11 cellular contexts compared by ENCODE assay signal in genomic region chr6:120186080-120186479, GRCh38.
"Had no signal": no experiment of that assay in that cellular context is flagged by ENCODE, and none has a peak within 500 bp of the region (broad histone marks: within the 10 kb centered on the region; RNA-seq: fewer than 3 reads in every experiment).

No MANE protein-coding gene starts in this region.

- H3K27ac ChIP-seq: GM23248 had no signal

- DNase-seq: GM23248, GOT3, H7, H9, HCEC 1CT, HFFc6 had no signal

- H3K4me1 ChIP-seq: HAP-1 had no signal

- H2AFZ ChIP-seq: GM23248, GM23338 had no signal

- ATAC-seq: GM23338, HCT116 had no signal

- H3K4me2 ChIP-seq: GM23338 had no signal

- H3K36me3 ChIP-seq: HAP-1 had no signal

- FAIRE-seq: H1, H54 had no signal

- H3K9ac ChIP-seq: GM23248 had no signal

- H3K4me3 ChIP-seq: GM23248, GM23338, HAP-1 had no signal

- H3K9me3 ChIP-seq: HAP-1 had no signal
